In genomic region chr17:68020791-68021190, GRCh38 we compare ENCODE assay signal across 1 cellular context.
A peak's percentile ranks its signal among the peaks of the same experiment; 100 is the strongest.
TF ChIP-seq lines count a peak whose summit lies in the region.

No MANE protein-coding gene starts in this region.

TF ChIP-seq in K562, 482 proteins besides CTCF, POLR2A, EP300 and RAD21:
- peak; percentile 41; the same call in 1 of the 2 replicates for TF ChIP-seq BCOR (IDR thresholded peaks at IDR 0.05)
TF ChIP-seq in K562: peak in this region for 1; not testable (repeated sequence) for 481.
